ENCODE assay signal across 30 cellular contexts in the genomic region with DNA sequence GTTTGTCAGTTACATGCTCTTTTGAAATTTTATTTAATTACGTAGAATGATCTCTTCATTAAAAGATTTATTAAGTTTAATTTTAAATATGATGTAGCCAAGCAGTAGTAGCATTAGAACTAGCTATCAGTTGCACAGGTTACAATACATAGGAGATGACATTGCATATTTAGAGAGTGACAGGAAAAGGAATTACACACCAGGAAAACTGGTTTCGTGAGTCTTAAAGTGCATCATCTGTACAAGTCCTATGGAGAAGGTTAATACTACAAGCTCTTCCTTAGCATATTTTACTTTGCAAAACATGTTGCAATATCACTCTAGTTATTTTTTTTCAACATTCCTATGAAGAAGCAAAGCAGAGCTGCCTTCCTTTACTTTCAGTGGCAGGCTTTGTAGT. TPM values are rescaled to one million over a fixed set of nuclear protein-coding genes. Genes with fewer than 3 reads are reported as not detected.
A peak's percentile ranks its signal among the peaks of the same experiment; 100 is the strongest.
DNase-seq lines count a peak whose midpoint lies in the region; ATAC-seq, FAIRE-seq and TF ChIP-seq lines count a peak whose summit lies in the region.
"Had no signal": no experiment of that assay in that cellular context is flagged by ENCODE, and none has a peak within 500 bp of the region (broad histone marks: within the 10 kb centered on the region; RNA-seq: fewer than 3 reads in every experiment).

No MANE protein-coding gene starts in this region.

- DNase-seq in DMS53 (lab: John Stamatoyannopoulos, UW) (peak; percentile 81), HT-29 (ENCODE audit: low spot score) (peak; percentile 41), adipocyte (ENCODE audit: low read depth) (peak; percentile 44), foreskin keratinocyte (peak; percentile 63 to 86), urothelium cell line (ENCODE audit: low spot score) (no peak), HFFc6 (no peak), uterus (no peak)
- DNase-seq: ACHN; CD4-positive, alpha-beta T cell; COR-L47; Karpas-422; MG63; NCI-H1417 treated with DMSO at 0.1 percent for 48 hours; NCI-H187; NCI-H2227 treated with DMSO at 0.1 percent for 48 hours; NCI-H524; NCI-H774; NK-92 treated with Interleukin-12 subunit alpha and Interleukin-12 subunit beta, amount 100 ng/mL, for 24 hours; Peyer's patch; Right ventricle myocardium superior; SW 1271 had no signal

- no peak overlapping the region for H3K9ac ChIP-seq in adipocyte (ENCODE audit: low read length)
- H3K9ac ChIP-seq: BLaER1 had no signal

- FAIRE-seq in urothelium cell line (lab: Jason Lieb, UNC) = no peak
- FAIRE-seq: G401.6, GM12892, GM18507 had no signal

- H3K36me3 Mint-ChIP-seq in HFFc6 (ENCODE audit: low read depth) = no peaks in the 10 kb centered on the region
- H3K36me3 Mint-ChIP-seq: IgD-negative memory B cell had no signal

- no peak overlapping the region for H3K27ac Mint-ChIP-seq in HFFc6
- H3K27ac Mint-ChIP-seq: CD4-positive, alpha-beta T cell; GM23338; IgD-negative memory B cell had no signal

- H3K9me3 ChIP-seq in adipocyte (ENCODE audit: control insufficient read depth, low read length) (no peaks in the 10 kb centered on the region), uterus (no peaks in the 10 kb centered on the region)
- H3K9me3 ChIP-seq: BLaER1, HAP-1, MG63, Peyer's patch had no signal

- H3K36me3 ChIP-seq in adipocyte (ENCODE audit: control insufficient read depth, insufficient read depth, low read length, severe bottlenecking) = no peaks in the 10 kb centered on the region
- H3K36me3 ChIP-seq in uterus = no peaks in the 10 kb centered on the region
- H3K36me3 ChIP-seq: BLaER1, HAP-1, MG63, Peyer's patch had no signal

- intact Hi-C loops in uterus (cut with DNase I; ENCODE audit: low total_unique reads) = no loop called here

- no peaks in the 10 kb centered on the region for H3K9me3 Mint-ChIP-seq in HFFc6
- H3K9me3 Mint-ChIP-seq: CD4-positive, alpha-beta T cell; GM23338; IgD-negative memory B cell had no signal

- H3K27me3 Mint-ChIP-seq in HFFc6 (ENCODE audit: insufficient read depth) = no peaks in the 10 kb centered on the region

- H3K4me3 ChIP-seq in adipocyte (ENCODE audit: low read length) (no peak overlapping the region), uterus (no peak overlapping the region)
- H3K4me3 ChIP-seq: BLaER1, GM23338, HAP-1, MG63, Peyer's patch, SK-N-MC had no signal

- TF ChIP-seq POLR2A in uterus (IDR thresholded peaks at IDR 0.05) (no peak), GM18505 (IDR thresholded peaks at IDR 0.05; ENCODE audit: borderline replicate concordance, extremely low read depth, insufficient read depth, insufficient read length) (no peak)

- no peak overlapping the region for H3K27ac ChIP-seq in foreskin keratinocyte
- H3K27ac ChIP-seq in uterus = no peak overlapping the region
- H3K27ac ChIP-seq: BLaER1, Peyer's patch, SK-N-MC had no signal

- no peaks in the 10 kb centered on the region for H3K27me3 ChIP-seq in adipocyte (replicated peaks; ENCODE audit: control insufficient read depth, insufficient read depth, low read length)
- H3K27me3 ChIP-seq in foreskin keratinocyte = no peaks in the 10 kb centered on the region
- H3K27me3 ChIP-seq in uterus = no peaks in the 10 kb centered on the region
- H3K27me3 ChIP-seq: BLaER1, MG63, Peyer's patch had no signal

- TF ChIP-seq CTCF in foreskin keratinocyte (conservative IDR thresholded peaks at IDR 0.05) = no peak
- TF ChIP-seq CTCF in HFFc6 (IDR thresholded peaks at IDR 0.05) = no peak
- TF ChIP-seq CTCF in uterus (IDR thresholded peaks at IDR 0.05) = no peak

- no peaks in the 10 kb centered on the region for H3K4me1 Mint-ChIP-seq in HFFc6 (ENCODE audit: low read depth)
- H3K4me1 Mint-ChIP-seq: IgD-negative memory B cell had no signal

- no peaks in the 10 kb centered on the region for H3K4me1 ChIP-seq in adipocyte (ENCODE audit: control insufficient read depth, insufficient read depth, low read length)
- peaks cover 31% of the 10 kb centered on the region for H3K4me1 ChIP-seq in foreskin keratinocyte
- no peaks in the 10 kb centered on the region for H3K4me1 ChIP-seq in uterus
- H3K4me1 ChIP-seq: BLaER1, Peyer's patch had no signal

- H3K4me3 Mint-ChIP-seq in HFFc6 = no peak overlapping the region
- H3K4me3 Mint-ChIP-seq: CD4-positive, alpha-beta T cell; GM23338; IgD-negative memory B cell had no signal

- peak; percentile 67 for ATAC-seq in foreskin keratinocyte
- ATAC-seq in GM18505 (IDR thresholded peaks at IDR 0.05; ENCODE audit: unreplicated experiment) = no peak
- ATAC-seq: GM23338 had no signal

RNA-seq across cellular contexts. Expression of gene SEM1, which starts 20.1 kb away (rescaled TPM):
- total RNA-seq in HT-29 (2014; rRNA removed; shearing (Covaris generic)) = 144 TPM in 2 replicates
- total RNA-seq in foreskin keratinocyte (157 and 207 TPM in 2 replicates), uterus (10 to 100 TPM in 3 of 4 donors, 1 to 10 TPM in 1; 3.3 to 39.2 (median 27.8) TPM)
- polyA plus RNA-seq in foreskin keratinocyte = 394 and 436 TPM in 2 replicates
- 10 to 100 TPM; 35.0 to 87.7 (median 45.9) TPM for total RNA-seq in HFFc6 (2021; fragmentation: NEBNext Ultra II Directional; extraction: Animal tissue kit (Norgen Biotek cat#: 25700))

Comparison
In these comparisons a context has a peak if more than half of its experiments do, and no peak if none do; other contexts are left out.
1. DNase-seq: peak in DMS53 (single experiment), HT-29 (single experiment), adipocyte (single experiment) and foreskin keratinocyte (2 of 2); none in urothelium cell line (single experiment), HFFc6 (single experiment) and uterus (0 of 2).